In the genomic region with DNA sequence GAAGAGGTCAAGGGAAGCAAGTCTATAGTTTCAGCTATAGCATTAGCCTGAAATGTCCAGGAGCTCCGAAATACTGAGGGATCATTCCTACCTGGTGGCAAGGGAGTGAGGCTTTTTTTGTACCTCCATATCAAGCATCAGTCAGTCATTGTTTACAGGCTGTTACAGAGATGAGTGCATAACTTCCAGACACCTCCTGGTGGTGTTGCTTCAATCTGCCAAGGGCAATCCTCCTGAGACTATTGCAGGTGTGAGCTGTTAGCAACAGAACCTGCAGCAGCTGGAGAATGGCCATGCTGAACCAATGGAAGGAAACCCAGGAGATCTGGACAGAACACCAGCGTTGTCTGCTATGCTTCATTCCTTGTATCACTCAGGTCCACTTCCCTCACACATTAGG, we compare ENCODE assay signal across 13 cellular contexts.
A peak's percentile ranks its signal among the peaks of the same experiment; 100 is the strongest.
DNase-seq lines count a peak whose midpoint lies in the region; ATAC-seq and TF ChIP-seq lines count a peak whose summit lies in the region.
"Had no signal": no experiment of that assay in that cellular context is flagged by ENCODE, and none has a peak within 500 bp of the region (broad histone marks: within the 10 kb centered on the region; RNA-seq: fewer than 3 reads in every experiment).

No MANE protein-coding gene starts in this region.

- H4K91ac ChIP-seq in H9 (ENCODE audit: insufficient read length, low read depth, low read length), result no peak overlapping the region

- no peak overlapping the region for H4K8ac ChIP-seq in H9 (replicated peaks; ENCODE audit: insufficient read length, low read depth, low read length)
- no peak overlapping the region for H4K8ac ChIP-seq in mesendoderm (ENCODE audit: low read depth, low read length)

- H3K36me3 ChIP-seq in mesendoderm (ENCODE audit: control insufficient read depth, insufficient read depth, low read length), result no peaks in the 10 kb centered on the region

- H3K4me3 Mint-ChIP-seq in H9 (no peak overlapping the region), WTC11 (no peak overlapping the region), progenitor cell of endocrine pancreas (ENCODE audit: low read depth) (no peak overlapping the region)

- H3K9ac ChIP-seq in H9 (ENCODE audit: extremely low read depth, insufficient read length, low read length) (no peak overlapping the region), mesendoderm (ENCODE audit: low read length) (no peak overlapping the region)

- no peak overlapping the region for H3K18ac ChIP-seq in H9 (ENCODE audit: insufficient read length, low read depth, low read length)
- no peak overlapping the region for H3K18ac ChIP-seq in mesendoderm (ENCODE audit: low read length)

- H3K27me3 Mint-ChIP-seq in H9 (ENCODE audit: low read depth) (no peaks in the 10 kb centered on the region; the same call in 1 of the 2 replicates), WTC11 (ENCODE audit: low read depth) (no peaks in the 10 kb centered on the region), progenitor cell of endocrine pancreas (no peaks in the 10 kb centered on the region)

- H4K5ac ChIP-seq in H9 (ENCODE audit: insufficient read length, low read depth, low read length) (no peak overlapping the region), mesendoderm (ENCODE audit: low read length) (no peak overlapping the region)

- H2BK5ac ChIP-seq in H9 (ENCODE audit: insufficient read length, low read length) (no peak overlapping the region), mesendoderm (ENCODE audit: low read length) (no peak overlapping the region)

- no peaks in the 10 kb centered on the region for H3K4me1 ChIP-seq in H9 (ENCODE audit: insufficient read depth, low read length)
- no peaks in the 10 kb centered on the region for H3K4me1 ChIP-seq in mesendoderm (ENCODE audit: control insufficient read depth, low read depth, low read length)

- WGBS in H9 (ENCODE audit: extremely low coverage, insufficient read length, low lambda C conversion rate), result no CpG with 5 or more reads among the region's 2 CpGs
- WGBS in mesendoderm (ENCODE audit: extremely low coverage, insufficient coverage, low lambda C conversion rate), result no CpG with 5 or more reads among the region's 2 CpGs

- no peak overlapping the region for H2BK20ac ChIP-seq in H9 (ENCODE audit: low read depth, low read length, poor library complexity, severe bottlenecking)

- H2AK5ac ChIP-seq in H9 (ENCODE audit: insufficient read length, low read length), result no peak overlapping the region
- H2AK5ac ChIP-seq in mesendoderm (ENCODE audit: low read length), result no peak overlapping the region

- CTCF ChIA-PET in WTC11 (lab: Charles Lee), result interaction anchor here (1.0 to 1.2 kb wide), 2 partner anchors 80 to 181 kb away, joined by 3 to 6 read pairs; partner anchors contain the start of gene SLC8A3

- no peaks in the 10 kb centered on the region for H3K9me3 ChIP-seq in H9 (ENCODE audit: control insufficient read depth, low read depth, low read length)

- H3K27ac Mint-ChIP-seq in H9 (no peak overlapping the region), WTC11 (no peak overlapping the region), progenitor cell of endocrine pancreas (no peak overlapping the region)

- peaks cover 4 to 8% of the 10 kb centered on the region in 2 experiments for H3K4me1 Mint-ChIP-seq in H9
- peaks cover 12% of the 10 kb centered on the region for H3K4me1 Mint-ChIP-seq in WTC11
- H3K4me1 Mint-ChIP-seq in progenitor cell of endocrine pancreas (ENCODE audit: low read depth), result no peaks in the 10 kb centered on the region

- H3K23ac ChIP-seq in H9 (ENCODE audit: insufficient read length, low read depth, low read length) (no peak overlapping the region), mesendoderm (ENCODE audit: low read length) (no peak overlapping the region)

- H3K79me1 ChIP-seq in H9 (ENCODE audit: insufficient read depth, low read depth, low read length, poor library complexity, severe bottlenecking) (no peaks in the 10 kb centered on the region), mesendoderm (ENCODE audit: low read length) (no peaks in the 10 kb centered on the region)

- H3K14ac ChIP-seq in H9 (ENCODE audit: insufficient read depth, low read length), result no peak overlapping the region

- no peak overlapping the region for H3K4me2 ChIP-seq in H9 (ENCODE audit: insufficient read depth, insufficient read length, low read length)
- H3K4me2 ChIP-seq in mesendoderm (ENCODE audit: low read length), result no peak overlapping the region

- TF ChIP-seq CTCF in H9 (conservative IDR thresholded peaks at IDR 0.05) (0 out of 3 replicates have a peak, but pooled peaks have one; percentile 23), WTC11 (IDR thresholded peaks at IDR 0.05) (no peak), progenitor cell of endocrine pancreas (IDR thresholded peaks at IDR 0.05; ENCODE audit: unreplicated experiment) (no peak)

- H2BK15ac ChIP-seq in H9 (ENCODE audit: low read depth, low read length) (no peak overlapping the region), mesendoderm (replicated peaks; ENCODE audit: low read depth) (no peak overlapping the region)

- peak; percentile 67 for ATAC-seq in WTC11
- ATAC-seq in HG03442 (IDR thresholded peaks at IDR 0.05; ENCODE audit: unreplicated experiment), result no peak

- no peak overlapping the region for H2AFZ ChIP-seq in H9 (ENCODE audit: low read length)

- H3K56ac ChIP-seq in H9 (ENCODE audit: insufficient read length, low read depth, low read length) (no peak overlapping the region), mesendoderm (ENCODE audit: low read length) (no peak overlapping the region)

- H3K4ac ChIP-seq in H9 (ENCODE audit: low read depth, low read length), result no peak overlapping the region
- no peak overlapping the region for H3K4ac ChIP-seq in mesendoderm (ENCODE audit: low read depth, low read length)

- H3K27ac ChIP-seq in H9 (ENCODE audit: insufficient read length, low read depth, low read length) (no peak overlapping the region), mesendoderm (ENCODE audit: low read depth, low read length) (no peak overlapping the region)

- H3K23me2 ChIP-seq in H9 (ENCODE audit: insufficient read length, low read depth, low read length, poor library complexity, severe bottlenecking), result no peaks in the 10 kb centered on the region

- DNase-seq in NCI-H2107 treated with DMSO at 0.1 percent for 48 hours (lab: John Stamatoyannopoulos, UW; ENCODE audit: unreplicated experiment), result peak; percentile 43
- DNase-seq in NCI-H2107 (lab: John Stamatoyannopoulos, UW), result no peak
- no peak for DNase-seq in H9
- no peak for DNase-seq in WTC11 (ENCODE audit: low spot score)
- peak; percentile 46 for DNase-seq in mesendoderm
- DNase-seq in progenitor cell of endocrine pancreas (ENCODE audit: low spot score, unreplicated experiment), result no peak
- no peak for DNase-seq in activated T-cell treated with anti-CD3 and anti-CD28 coated beads, Interleukin-2, amount 50 U/mL, for 1 hour
- DNase-seq: AML-193, Calu3, GF-D8, NCI-H1694 treated with DMSO at 0.1 percent for 48 hours, NCI-H446 treated with DMSO at 0.1 percent for 48 hours had no signal

- H4K20me1 ChIP-seq in H9 (ENCODE audit: control insufficient read depth, insufficient read depth, insufficient read length), result no peaks in the 10 kb centered on the region

- no peaks in the 10 kb centered on the region; a peak in 1 of 5 replicates for H3K9me3 Mint-ChIP-seq in H9
- no peaks in the 10 kb centered on the region for H3K9me3 Mint-ChIP-seq in WTC11
- no peaks in the 10 kb centered on the region for H3K9me3 Mint-ChIP-seq in progenitor cell of endocrine pancreas (ENCODE audit: low read depth)

- H3T11ph ChIP-seq in H9 (ENCODE audit: low read length), result no peak overlapping the region

- no peaks in the 10 kb centered on the region for H3K27me3 ChIP-seq in H9 (ENCODE audit: insufficient read depth, low read length)
- H3K27me3 ChIP-seq in mesendoderm (ENCODE audit: insufficient read depth, low read length, poor library complexity), result no peaks in the 10 kb centered on the region

- H2BK120ac ChIP-seq in H9 (ENCODE audit: low read depth, low read length, poor library complexity, severe bottlenecking) (no peak overlapping the region), mesendoderm (ENCODE audit: low read depth, low read length) (no peak overlapping the region)

- POLR2A ChIA-PET in WTC11 (lab: Charles Lee), result no interaction called here

- H3K79me2 ChIP-seq in H9 (ENCODE audit: insufficient read depth, low read length), result no peaks in the 10 kb centered on the region
- H3K79me2 ChIP-seq in mesendoderm (ENCODE audit: control insufficient read depth, insufficient read depth, low read length), result no peaks in the 10 kb centered on the region

- no peak overlapping the region for H2BK12ac ChIP-seq in H9 (ENCODE audit: insufficient read length, low read depth, low read length)

- H3K36me3 Mint-ChIP-seq in H9 (ENCODE audit: insufficient read depth in 1 of 3, low read depth in 3 of 3) (no peaks in the 10 kb centered on the region), WTC11 (no peaks in the 10 kb centered on the region), progenitor cell of endocrine pancreas (ENCODE audit: insufficient read depth) (no peaks in the 10 kb centered on the region)

- no peak overlapping the region for H3K4me3 ChIP-seq in mesendoderm (ENCODE audit: low read length)

TF ChIP-seq in WTC11, 78 proteins besides CTCF, POLR2A, EP300 and RAD21 (continues in another document):
- no peak for TF ChIP-seq ZBTB21 (CRISPR knock-in tag; IDR thresholded peaks at IDR 0.05; ENCODE audit: borderline replicate concordance)
- TF ChIP-seq, protein P1, sequence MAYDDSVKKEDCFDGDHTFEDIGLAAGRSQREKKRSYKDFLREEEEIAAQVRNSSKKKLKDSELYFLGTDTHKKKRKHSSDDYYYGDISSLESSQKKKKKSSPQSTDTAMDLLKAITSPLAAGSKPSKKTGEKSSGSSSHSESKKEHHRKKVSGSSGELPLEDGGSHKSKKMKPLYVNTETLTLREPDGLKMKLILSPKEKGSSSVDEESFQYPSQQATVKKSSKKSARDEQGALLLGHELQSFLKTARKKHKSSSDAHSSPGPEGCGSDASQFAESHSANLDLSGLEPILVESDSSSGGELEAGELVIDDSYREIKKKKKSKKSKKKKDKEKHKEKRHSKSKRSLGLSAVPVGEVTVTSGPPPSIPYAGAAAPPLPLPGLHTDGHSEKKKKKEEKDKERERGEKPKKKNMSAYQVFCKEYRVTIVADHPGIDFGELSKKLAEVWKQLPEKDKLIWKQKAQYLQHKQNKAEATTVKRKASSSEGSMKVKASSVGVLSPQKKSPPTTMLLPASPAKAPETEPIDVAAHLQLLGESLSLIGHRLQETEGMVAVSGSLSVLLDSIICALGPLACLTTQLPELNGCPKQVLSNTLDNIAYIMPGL (CRISPR knock-in tag; IDR thresholded peaks at IDR 0.05), result no peak

Comparison
In these comparisons a context has a peak if more than half of its experiments do, and no peak if none do; other contexts are left out.
1. DNase-seq: peak in NCI-H2107 treated with DMSO at 0.1 percent for 48 hours (single experiment) and mesendoderm (single experiment); none in NCI-H2107 (single experiment), H9 (single experiment), WTC11 (single experiment), progenitor cell of endocrine pancreas (single experiment) and activated T-cell treated with anti-CD3 and anti-CD28 coated beads, Interleukin-2, amount 50 U/mL, for 1 hour (single experiment).